8 cellular contexts compared by ENCODE assay signal in genomic region chr5:132293066-132293991, GRCh38. TPM values are rescaled to one million over a fixed set of nuclear protein-coding genes. Genes with fewer than 3 reads are reported as not detected.
DNase-seq lines count a peak whose midpoint lies in the region; ATAC-seq and FAIRE-seq lines count a peak whose summit lies in the region.

No MANE protein-coding gene starts in this region.

- peak overlapping the region; percentile 96 for H3K4me2 ChIP-seq in Karpas-422 (ENCODE audit: low read depth, low read length, poor library complexity, severe bottlenecking)

- FAIRE-seq in RCC 7860 (lab: Jason Lieb, UNC), result no peak

- H3K4me3 ChIP-seq in Karpas-422 (ENCODE audit: low read length), result peak overlapping the region; percentile 73
- peak overlapping the region; percentile 69 for H3K4me3 ChIP-seq in naive thymus-derived CD4-positive, alpha-beta T cell (ENCODE audit: low read length)

- H3K4me1 Mint-ChIP-seq in activated T-helper 1 cell treated with anti-CD3 and anti-CD28 coated beads, Interleukin-12 subunit alpha, Interleukin-12 subunit beta, Interleukin-2, Interleukin-4 antibody, amounts not matched to agents 30 ng/mL and 10 ng/mL and 1 ng/mL, durations not matched to agents 14 hours and 24 hours and 36 hours (ENCODE audit: low read depth), result peaks cover 30% of the 10 kb centered on the region
- H3K4me1 Mint-ChIP-seq in naive thymus-derived CD4-positive, alpha-beta T cell, result peaks cover 5 to 26% (median 9%) of the 10 kb centered on the region in 7 donors
- H3K4me1 Mint-ChIP-seq in stimulated activated memory B cell treated with anti-CD40 and anti-IgM and Interleukin-4, amounts not matched to agents 10 μg/mL and 1 μg/mL and 100 μg/mL, for 72 hours, result peaks cover 30% of the 10 kb centered on the region

- peaks cover 2% of the 10 kb centered on the region for H3K36me3 Mint-ChIP-seq in activated T-helper 1 cell treated with anti-CD3 and anti-CD28 coated beads, Interleukin-12 subunit alpha, Interleukin-12 subunit beta, Interleukin-2, Interleukin-4 antibody, amounts not matched to agents 30 ng/mL and 10 ng/mL and 1 ng/mL, durations not matched to agents 14 hours and 24 hours and 36 hours (ENCODE audit: low read depth)
- no peaks in the 10 kb centered on the region for H3K36me3 Mint-ChIP-seq in naive thymus-derived CD4-positive, alpha-beta T cell
- H3K36me3 Mint-ChIP-seq in stimulated activated memory B cell treated with anti-CD40 and anti-IgM and Interleukin-4, amounts not matched to agents 10 μg/mL and 1 μg/mL and 100 μg/mL, for 72 hours, result no peaks in the 10 kb centered on the region

- no peaks in the 10 kb centered on the region for H3K27me3 ChIP-seq in Karpas-422 (ENCODE audit: low read length)
- H3K27me3 ChIP-seq in naive thymus-derived CD4-positive, alpha-beta T cell (ENCODE audit: control insufficient read depth in 2 of 2, insufficient read depth in 2 of 2, low read length in 2 of 2), result no peaks in the 10 kb centered on the region

- H3K36me3 ChIP-seq in Karpas-422 (ENCODE audit: insufficient read depth, low read length), result no peaks in the 10 kb centered on the region
- H3K36me3 ChIP-seq in naive thymus-derived CD4-positive, alpha-beta T cell (ENCODE audit: control insufficient read depth in 2 of 3, insufficient read depth in 3 of 3, low read length in 3 of 3), result no peaks in the 10 kb centered on the region

- no peaks in the 10 kb centered on the region for H3K79me2 ChIP-seq in Karpas-422 (ENCODE audit: low read length)

- peak overlapping the region; percentile 75 for H3K27ac Mint-ChIP-seq in activated T-helper 1 cell treated with anti-CD3 and anti-CD28 coated beads, Interleukin-12 subunit alpha, Interleukin-12 subunit beta, Interleukin-2, Interleukin-4 antibody, amounts not matched to agents 30 ng/mL and 10 ng/mL and 1 ng/mL, durations not matched to agents 14 hours and 24 hours and 36 hours
- peak overlapping the region in 3 of 9 donors; percentile 36 to 75 (median 43) for H3K27ac Mint-ChIP-seq in naive thymus-derived CD4-positive, alpha-beta T cell
- H3K27ac Mint-ChIP-seq in stimulated activated memory B cell treated with anti-CD40 and anti-IgM and Interleukin-4, amounts not matched to agents 10 μg/mL and 1 μg/mL and 100 μg/mL, for 72 hours, result peak overlapping the region; percentile 89

- peak; percentile 42 for ATAC-seq in GM21825 (IDR thresholded peaks at IDR 0.05; ENCODE audit: unreplicated experiment)
- peak; percentile 54 for ATAC-seq in naive thymus-derived CD4-positive, alpha-beta T cell
- ATAC-seq in stimulated activated memory B cell treated with anti-CD40 and anti-IgM and Interleukin-4, amounts not matched to agents 10 μg/mL and 1 μg/mL and 100 μg/mL, for 72 hours, result peak; percentile 67

- H3K9ac ChIP-seq in Karpas-422 (ENCODE audit: low read length), result peak overlapping the region; percentile 74

- peaks cover 29% of the 10 kb centered on the region for H3K4me1 ChIP-seq in Karpas-422 (ENCODE audit: low read length)
- peaks cover 0 to 8% of the 10 kb centered on the region in 2 donors for H3K4me1 ChIP-seq in naive thymus-derived CD4-positive, alpha-beta T cell (ENCODE audit: control insufficient read depth in 2 of 2, insufficient read depth in 2 of 2, low read length in 2 of 2)

- H3K27ac ChIP-seq in Karpas-422 (ENCODE audit: low read length), result no peak overlapping the region
- H3K27ac ChIP-seq in naive thymus-derived CD4-positive, alpha-beta T cell (ENCODE audit: low read depth, low read length), result peak overlapping the region; percentile 43

- H3K9me3 Mint-ChIP-seq in activated T-helper 1 cell treated with anti-CD3 and anti-CD28 coated beads, Interleukin-12 subunit alpha, Interleukin-12 subunit beta, Interleukin-2, Interleukin-4 antibody, amounts not matched to agents 30 ng/mL and 10 ng/mL and 1 ng/mL, durations not matched to agents 14 hours and 24 hours and 36 hours, result no peaks in the 10 kb centered on the region
- peaks cover 0 to 4% (median 0%) of the 10 kb centered on the region in 11 donors for H3K9me3 Mint-ChIP-seq in naive thymus-derived CD4-positive, alpha-beta T cell
- H3K9me3 Mint-ChIP-seq in stimulated activated memory B cell treated with anti-CD40 and anti-IgM and Interleukin-4, amounts not matched to agents 10 μg/mL and 1 μg/mL and 100 μg/mL, for 72 hours, result no peaks in the 10 kb centered on the region

- H3K4me3 Mint-ChIP-seq in activated T-helper 1 cell treated with anti-CD3 and anti-CD28 coated beads, Interleukin-12 subunit alpha, Interleukin-12 subunit beta, Interleukin-2, Interleukin-4 antibody, amounts not matched to agents 30 ng/mL and 10 ng/mL and 1 ng/mL, durations not matched to agents 14 hours and 24 hours and 36 hours, result peak overlapping the region; percentile 93
- H3K4me3 Mint-ChIP-seq in naive thymus-derived CD4-positive, alpha-beta T cell, result peak overlapping the region; percentile 80 to 95 (median 90)
- peak overlapping the region; percentile 91 for H3K4me3 Mint-ChIP-seq in stimulated activated memory B cell treated with anti-CD40 and anti-IgM and Interleukin-4, amounts not matched to agents 10 μg/mL and 1 μg/mL and 100 μg/mL, for 72 hours

- DNase-seq in DMS53 (lab: John Stamatoyannopoulos, UW) (peak; percentile 89), Karpas-422 (peak; percentile 75), RCC 7860 (ENCODE audit: low spot score) (peak; percentile 86), fibroblast of gingiva (ENCODE audit: low read depth) (peak; percentile 85)
- peak; percentile 53 for DNase-seq in activated T-helper 1 cell treated with anti-CD3 and anti-CD28 coated beads, Interleukin-12 subunit alpha, Interleukin-12 subunit beta, Interleukin-2, Interleukin-4 antibody, amounts not matched to agents 30 ng/mL and 10 ng/mL and 1 ng/mL, durations not matched to agents 14 hours and 24 hours and 36 hours (ENCODE audit: low spot score)
- DNase-seq in naive thymus-derived CD4-positive, alpha-beta T cell, result peak; percentile 8 to 79 (median 35)

- no peaks in the 10 kb centered on the region for H3K9me2 ChIP-seq in Karpas-422 (replicated peaks; ENCODE audit: insufficient read depth, low read length)

- no peaks in the 10 kb centered on the region for H4K20me1 ChIP-seq in Karpas-422 (ENCODE audit: insufficient read depth, low read depth, low read length)

- POLR2A ChIA-PET in naive thymus-derived CD4-positive, alpha-beta T cell (lab: Charles Lee), result interaction anchor here (0.6 kb wide), 1 partner anchor 274 kb away, joined by 3 read pairs; no protein-coding TSS in a partner anchor

- no peaks in the 10 kb centered on the region for H3K9me3 ChIP-seq in Karpas-422 (ENCODE audit: low read length)
- H3K9me3 ChIP-seq in naive thymus-derived CD4-positive, alpha-beta T cell (ENCODE audit: control insufficient read depth in 2 of 3, low read length in 3 of 3), result no peaks in the 10 kb centered on the region

- CTCF ChIA-PET in naive thymus-derived CD4-positive, alpha-beta T cell (lab: Charles Lee), result interaction anchor here (0.6 to 0.9 kb wide), 2 partner anchors 39 to 208 kb away, joined by 3 to 4 read pairs; no protein-coding TSS in a partner anchor

- peaks cover 15% of the 10 kb centered on the region for H3K27me3 Mint-ChIP-seq in activated T-helper 1 cell treated with anti-CD3 and anti-CD28 coated beads, Interleukin-12 subunit alpha, Interleukin-12 subunit beta, Interleukin-2, Interleukin-4 antibody, amounts not matched to agents 30 ng/mL and 10 ng/mL and 1 ng/mL, durations not matched to agents 14 hours and 24 hours and 36 hours (ENCODE audit: insufficient read depth)
- peaks cover 9 to 32% (median 19%) of the 10 kb centered on the region in 5 donors for H3K27me3 Mint-ChIP-seq in naive thymus-derived CD4-positive, alpha-beta T cell
- peaks cover 39% of the 10 kb centered on the region for H3K27me3 Mint-ChIP-seq in stimulated activated memory B cell treated with anti-CD40 and anti-IgM and Interleukin-4, amounts not matched to agents 10 μg/mL and 1 μg/mL and 100 μg/mL, for 72 hours

- intact Hi-C loops in activated T-helper 1 cell treated with anti-CD3 and anti-CD28 coated beads, Interleukin-12 subunit alpha, Interleukin-12 subunit beta, Interleukin-2, Interleukin-4 antibody, amounts not matched to agents 30 ng/mL and 10 ng/mL and 1 ng/mL, durations not matched to agents 14 hours and 24 hours and 36 hours (cut with micrococcal nuclease), result loop anchor here (1.0 to 10.0 kb wide), 6 partner anchors 56 to 758 kb away; partner anchors contain the start of genes GDF9 and UQCRQ
- intact Hi-C loops in naive thymus-derived CD4-positive, alpha-beta T cell (cut with micrococcal nuclease), result loop anchor here (5.0 to 10.0 kb wide), 6 partner anchors 201 to 734 kb away; partner anchors contain the start of genes ZCCHC10 (in 2 of the 2), IRF1 (in 1 of the 2), KIF3A (in 1 of the 2) and RAPGEF6 (in 1 of the 2)

- H2AFZ ChIP-seq in Karpas-422 (ENCODE audit: low read length), result peak overlapping the region; percentile 99

RNA-seq across cellular contexts. Expression of gene SLC22A4, which starts 0.9 kb away (rescaled TPM):
- 0.52 TPM in 1 of 2 replicates, not detected in the other for total RNA-seq in Karpas-422 (2014; rRNA removed; shearing (Covaris generic); ENCODE audit: low replicate concordance)
- total RNA-seq in activated T-helper 1 cell treated with anti-CD3 and anti-CD28 coated beads, Interleukin-12 subunit alpha, Interleukin-12 subunit beta, Interleukin-2, Interleukin-4 antibody, amounts not matched to agents 30 ng/mL and 10 ng/mL and 1 ng/mL, durations not matched to agents 14 hours and 24 hours and 36 hours, result 1.6 and 2.6 TPM in 2 replicates
- total RNA-seq in naive thymus-derived CD4-positive, alpha-beta T cell, result 1 to 10 TPM in 2 of 5 experiments, under 1 TPM in 1, not detected in 2; 0.29 to 7.5 (median 1.1) TPM
- polyA plus RNA-seq in naive thymus-derived CD4-positive, alpha-beta T cell, result not detected

RNA-seq across cellular contexts. Expression of gene PDLIM4, which starts 35.8 kb away (rescaled TPM):
- not detected in 2 replicates for total RNA-seq in Karpas-422 (2014; rRNA removed; shearing (Covaris generic); ENCODE audit: low replicate concordance)
- 1.4 and 2.0 TPM in 2 replicates for total RNA-seq in activated T-helper 1 cell treated with anti-CD3 and anti-CD28 coated beads, Interleukin-12 subunit alpha, Interleukin-12 subunit beta, Interleukin-2, Interleukin-4 antibody, amounts not matched to agents 30 ng/mL and 10 ng/mL and 1 ng/mL, durations not matched to agents 14 hours and 24 hours and 36 hours
- total RNA-seq in naive thymus-derived CD4-positive, alpha-beta T cell, result under 1 TPM in 1 of 5 experiments, not detected in 4; 0.99 TPM
- polyA plus RNA-seq in naive thymus-derived CD4-positive, alpha-beta T cell, result not detected

Comparison
In these comparisons a context has a peak if more than half of its experiments do, and no peak if none do; other contexts are left out.
1. DNase-seq: peak in every context shown above with its lines; median percentile 89 in DMS53; 86 in RCC 7860; 85 in fibroblast of gingiva; 75 in Karpas-422; 53 in activated T-helper 1 cell treated with anti-CD3 and anti-CD28 coated beads, Interleukin-12 subunit alpha, Interleukin-12 subunit beta, Interleukin-2, Interleukin-4 antibody, amounts not matched to agents 30 ng/mL and 10 ng/mL and 1 ng/mL, durations not matched to agents 14 hours and 24 hours and 36 hours; 35 in naive thymus-derived CD4-positive, alpha-beta T cell.